Comparison of ENCODE assay signal across 8 cellular contexts in the genomic region with DNA sequence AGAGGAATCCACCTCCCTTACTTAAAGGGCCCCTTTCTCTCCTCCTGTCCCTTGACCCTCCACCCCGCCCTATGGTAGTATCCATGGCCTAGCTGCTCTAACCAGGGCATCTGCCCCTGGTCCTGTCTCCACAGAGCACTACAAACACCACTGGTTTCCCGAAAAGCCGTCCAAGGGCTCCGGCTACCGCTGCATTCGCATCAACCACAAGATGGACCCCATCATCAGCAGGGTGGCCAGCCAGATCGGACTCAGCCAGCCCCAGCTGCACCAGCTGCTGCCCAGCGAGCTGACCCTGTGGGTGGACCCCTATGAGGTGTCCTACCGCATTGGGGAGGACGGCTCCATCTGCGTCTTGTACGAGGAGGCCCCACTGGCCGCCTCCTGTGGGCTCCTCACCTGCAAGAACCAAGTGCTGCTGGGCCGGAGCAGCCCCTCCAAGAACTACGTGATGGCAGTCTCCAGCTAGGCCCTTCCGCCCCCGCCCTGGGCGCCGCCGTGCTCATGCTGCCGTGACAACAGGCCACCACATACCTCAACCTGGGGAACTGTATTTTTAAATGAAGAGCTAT. TPM values are rescaled to one million over a fixed set of nuclear protein-coding genes. Genes with fewer than 3 reads are reported as not detected.
DNase-seq lines count a peak whose midpoint lies in the region; ATAC-seq and TF ChIP-seq lines count a peak whose summit lies in the region.

No MANE protein-coding gene starts in this region.

- no peaks in the 10 kb centered on the region for H3K9me3 Mint-ChIP-seq in activated T-cell treated with anti-CD3 and anti-CD28 coated beads, Interleukin-2, amount 50 U/mL, for 24 hours

- 6% methylated on average over 21 of the region's 21 CpGs for WGBS in prostate gland

- TF ChIP-seq CTCF in foreskin keratinocyte (conservative IDR thresholded peaks at IDR 0.05) (no peak), prostate gland (IDR thresholded peaks at IDR 0.05) (no peak)

- ATAC-seq in foreskin keratinocyte (no peak), GM18498 (IDR thresholded peaks at IDR 0.05; ENCODE audit: unreplicated experiment) (no peak)

- H3K4me3 Mint-ChIP-seq in activated T-cell treated with anti-CD3 and anti-CD28 coated beads, Interleukin-2, amount 50 U/mL, for 24 hours: peak overlapping the region; percentile 97

- peaks cover 19% of the 10 kb centered on the region for H3K4me1 ChIP-seq in foreskin keratinocyte
- H3K4me1 ChIP-seq in prostate gland (replicated peaks): peaks cover 7% of the 10 kb centered on the region

- H3K36me3 ChIP-seq in H7 (replicated peaks; ENCODE audit: control insufficient read depth, insufficient read depth, low read length): no peaks in the 10 kb centered on the region
- peaks cover 0 to 4% of the 10 kb centered on the region in 2 donors for H3K36me3 ChIP-seq in prostate gland

- intact Hi-C loops in prostate gland (cut with DNase I): loop anchor here (2.0 kb wide), 1 partner anchor 34 kb away; no protein-coding TSS in a partner anchor

- TF ChIP-seq POLR2A in prostate gland (IDR thresholded peaks at IDR 0.05): peak; percentile 4

- no peaks in the 10 kb centered on the region for H3K9me3 ChIP-seq in prostate gland

- H3K4me3 ChIP-seq in H7 (ENCODE audit: insufficient read depth, low read depth, low read length) (peak overlapping the region; percentile 69), prostate gland (peak overlapping the region; percentile 100)

- H3K27me3 Mint-ChIP-seq in activated T-cell treated with anti-CD3 and anti-CD28 coated beads, Interleukin-2, amount 50 U/mL, for 24 hours: no peaks in the 10 kb centered on the region

- H3K27ac Mint-ChIP-seq in activated T-cell treated with anti-CD3 and anti-CD28 coated beads, Interleukin-2, amount 50 U/mL, for 24 hours: peak overlapping the region; percentile 95

- H3K27me3 ChIP-seq in H7 (ENCODE audit: control insufficient read depth, insufficient read depth, low read length) (peaks cover 83% of the 10 kb centered on the region), foreskin keratinocyte (no peaks in the 10 kb centered on the region), prostate gland (replicated peaks; ENCODE audit: insufficient read depth) (no peaks in the 10 kb centered on the region)

- DNase-seq in H7 (peak; percentile 65), foreskin keratinocyte (no peak), prostate gland (ENCODE audit: low spot score) (no peak), H4 (ENCODE audit: low spot score) (no peak), NCI-H82 treated with DMSO at 0.1 percent for 48 hours (lab: John Stamatoyannopoulos, UW; ENCODE audit: unreplicated experiment) (no peak), OCI-M1 (lab: John Stamatoyannopoulos, UW) (no peak)
- peak; percentile 66 for DNase-seq in activated T-cell treated with anti-CD3 and anti-CD28 coated beads, Interleukin-2, amount 50 U/mL, for 24 hours

- peaks cover 67% of the 10 kb centered on the region for H3K36me3 Mint-ChIP-seq in activated T-cell treated with anti-CD3 and anti-CD28 coated beads, Interleukin-2, amount 50 U/mL, for 24 hours (ENCODE audit: low read depth)

- H3K4me1 Mint-ChIP-seq in activated T-cell treated with anti-CD3 and anti-CD28 coated beads, Interleukin-2, amount 50 U/mL, for 24 hours (ENCODE audit: low read depth): peaks cover 65% of the 10 kb centered on the region

- H3K27ac ChIP-seq in foreskin keratinocyte: peak overlapping the region; percentile 94
- peak overlapping the region; percentile 99 for H3K27ac ChIP-seq in prostate gland

RNA-seq across cellular contexts. Expression of gene BTG2, which starts 1.7 kb away (rescaled TPM):
- total RNA-seq in H7 (2014; rRNA removed; shearing (Covaris generic)): 7.2 and 8.7 TPM in 2 replicates
- 25.5 and 26.5 TPM in 2 replicates for total RNA-seq in foreskin keratinocyte
- 15.0 and 19.0 TPM in 2 replicates for polyA plus RNA-seq in foreskin keratinocyte
- 100 to 1,000 TPM in 1 of 2 donors, 10 to 100 TPM in 1; 91.0 to 131 TPM for total RNA-seq in prostate gland
- total RNA-seq in H4 (2014; rRNA removed; shearing (Covaris generic)): 11.2 and 11.7 TPM in 2 replicates

RNA-seq across cellular contexts. Expression of gene FMOD, which starts 43.9 kb away (rescaled TPM):
- not detected in 2 replicates for total RNA-seq in H7 (2014; rRNA removed; shearing (Covaris generic))
- 0.28 and 0.54 TPM in 2 replicates for total RNA-seq in foreskin keratinocyte
- 0.35 and 0.60 TPM in 2 replicates for polyA plus RNA-seq in foreskin keratinocyte
- 10 to 100 TPM; 40.8 to 95.9 TPM for total RNA-seq in prostate gland
- total RNA-seq in H4 (2014; rRNA removed; shearing (Covaris generic)): 0.10 TPM in 1 of 2 replicates, not detected in the other

Comparison
In these comparisons a context has a peak if more than half of its experiments do, and no peak if none do; other contexts are left out.
1. DNase-seq: peak in H7 (single experiment) and activated T-cell treated with anti-CD3 and anti-CD28 coated beads, Interleukin-2, amount 50 U/mL, for 24 hours (single experiment); none in foreskin keratinocyte (0 of 2), prostate gland (single experiment), H4 (single experiment), NCI-H82 treated with DMSO at 0.1 percent for 48 hours (single experiment) and OCI-M1 (single experiment).
2. RNA of gene FMOD, which starts 43.9 kb away (total RNA-seq): 40.8 to 95.9 TPM in prostate gland; 0.28 to 0.54 TPM in foreskin keratinocyte, 0.10 TPM in H4 and not detected in H7; every median in the first group is over 10 times any median in the second.